In the genomic region with DNA sequence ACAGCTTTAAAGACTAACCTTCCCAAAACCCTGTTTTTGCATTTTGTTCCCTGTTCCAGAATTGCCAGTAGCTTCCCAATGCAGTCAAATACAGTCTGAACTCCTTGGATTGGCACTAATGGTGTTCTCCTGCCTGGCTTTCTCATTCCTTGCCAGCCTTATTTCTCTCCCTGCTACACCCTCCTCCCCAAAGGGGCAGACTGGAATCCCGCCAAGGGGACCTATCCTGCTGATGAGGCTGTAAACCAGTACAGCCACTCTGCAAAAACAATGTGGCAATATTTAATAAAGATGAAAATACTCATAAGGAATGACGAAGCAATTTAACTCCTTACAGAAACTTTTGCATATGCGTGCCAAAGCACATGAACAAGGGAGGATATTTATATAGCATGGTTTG, we compare ENCODE assay signal across 21 cellular contexts. TPM values are rescaled to one million over a fixed set of nuclear protein-coding genes. Genes with fewer than 3 reads are reported as not detected.
"Had no signal": no experiment of that assay in that cellular context is flagged by ENCODE, and none has a peak within 500 bp of the region (broad histone marks: within the 10 kb centered on the region; RNA-seq: fewer than 3 reads in every experiment).

No MANE protein-coding gene starts in this region.

- H3K27ac ChIP-seq: RWPE1 had no signal

- H3K9me3 ChIP-seq: SK-N-SH had no signal

- ATAC-seq: Panc1, PC-3 had no signal

- DNase-seq: KBM-7; NCI-H1092; NCI-H1105 treated with DMSO at 0.1 percent for 48 hours; NCI-H1417 treated with DMSO at 0.1 percent for 48 hours; NCI-H146; NCI-H1694 treated with DMSO at 0.1 percent for 48 hours; NCI-H1930; NCI-H2081; NCI-H2107; NCI-H2227 treated with DMSO at 0.1 percent for 48 hours; NCI-H524; NCI-H526 treated with DMSO at 0.1 percent for 48 hours; NCI-H748 treated with DMSO at 0.1 percent for 48 hours; NK-92 treated with Interleukin-12 subunit alpha and Interleukin-12 subunit beta, amount 100 ng/mL, for 24 hours; PC-3; SHP77; SK-N-SH; SW 1271 had no signal

RNA-seq across cellular contexts. Expression of a gene that starts 4.5 kb away (rescaled TPM):
- total RNA-seq: HT1080 had no signal
